ENCODE assay signal across 8 cellular contexts in genomic region chr5:138498381-138498780, GRCh38. TPM values are rescaled to one million over a fixed set of nuclear protein-coding genes. Genes with fewer than 3 reads are reported as not detected.
"Had no signal": no experiment of that assay in that cellular context is flagged by ENCODE, and none has a peak within 500 bp of the region (broad histone marks: within the 10 kb centered on the region; RNA-seq: fewer than 3 reads in every experiment).

No MANE protein-coding gene starts in this region.

- H3K4me3 ChIP-seq: GM23338 had no signal

- ATAC-seq: GM23338 had no signal

- DNase-seq: H9, HCEC 1CT, KG1 had no signal

- H3K4me2 ChIP-seq: GM23338 had no signal

- H2AFZ ChIP-seq: GM23338 had no signal

- FAIRE-seq: H1, H54, HTR-8/SVneo had no signal

RNA-seq across cellular contexts. Expression of gene REEP2, which starts 59.5 kb away (rescaled TPM):
- polyA plus RNA-seq: IgD-negative memory B cell had no signal
